Comparison of ENCODE assay signal across 8 cellular contexts in the genomic region with DNA sequence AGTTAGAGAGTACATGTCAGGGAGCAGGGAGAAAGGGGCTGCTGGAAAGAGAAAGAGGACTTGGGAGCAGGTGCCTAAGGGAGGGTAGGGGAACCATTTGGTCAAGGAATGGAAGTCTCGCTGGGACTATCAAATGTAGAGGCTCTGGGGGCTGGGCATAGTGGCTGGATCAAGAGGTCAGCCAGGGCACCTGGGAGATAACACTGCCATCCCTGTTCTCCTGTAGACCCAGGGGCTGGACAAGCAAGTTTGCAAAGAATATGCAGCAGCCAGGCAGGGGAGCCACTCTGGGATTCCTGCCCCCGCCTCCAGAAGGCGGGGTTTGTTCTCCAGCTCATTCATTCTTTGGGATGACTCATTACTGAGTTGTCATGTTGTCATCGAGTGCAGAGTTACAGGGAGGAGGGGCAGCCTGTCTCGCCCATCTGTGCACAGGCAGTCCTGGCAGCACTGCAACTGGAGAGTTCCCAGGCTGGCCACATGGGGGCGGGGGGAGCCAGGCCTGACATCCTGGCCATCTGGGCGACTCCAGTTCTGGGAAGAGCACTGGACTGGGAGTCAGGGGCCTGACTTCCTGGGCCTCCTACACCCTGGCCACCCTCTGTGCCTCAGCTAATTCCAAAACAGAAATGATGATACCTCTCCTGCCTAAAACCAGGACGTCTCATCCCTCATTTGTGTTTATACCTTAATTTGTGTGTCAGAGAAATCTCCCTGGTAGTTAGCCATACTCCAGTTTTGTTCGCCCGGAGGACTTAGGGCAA. TPM values are rescaled to one million over a fixed set of nuclear protein-coding genes. Genes with fewer than 3 reads are reported as not detected.
DNase-seq lines count a peak whose midpoint lies in the region; ATAC-seq, FAIRE-seq and TF ChIP-seq lines count a peak whose summit lies in the region.

No MANE protein-coding gene starts in this region.

- DNase-seq in GM12892 (ENCODE audit: insufficient read length), result peak; percentile 71
- peak; percentile 97 for DNase-seq in NCI-H146 (lab: John Stamatoyannopoulos, UW)
- DNase-seq in SW480 (ENCODE audit: low spot score), result peak; percentile 95
- peak; percentile 63 for DNase-seq in activated naive CD8-positive, alpha-beta T cell treated with anti-CD3 and anti-CD28 coated beads, Interleukin-2, amount 50 U/mL, for 16 hours (ENCODE audit: low read depth, low spot score)
- DNase-seq in cardiac muscle cell (ENCODE audit: low read depth in 1 of 2, low spot score in 1 of 2), result peak; percentile 89 to 97
- peak; percentile 93 to 96 for DNase-seq in psoas muscle

- H3K36me3 ChIP-seq in cardiac muscle cell, result no peaks in the 10 kb centered on the region
- H3K36me3 ChIP-seq in psoas muscle (ENCODE audit: insufficient read depth in 1 of 2, low read depth in 1 of 2), result no peaks in the 10 kb centered on the region

- no peaks in the 10 kb centered on the region for H3K9me3 ChIP-seq in cardiac muscle cell (ENCODE audit: low read depth)
- H3K9me3 ChIP-seq in psoas muscle, result no peaks in the 10 kb centered on the region

- TF ChIP-seq CTCF in cardiac muscle cell (IDR thresholded peaks at IDR 0.05; ENCODE audit: low read depth, low read length), result peak; percentile 97
- TF ChIP-seq CTCF in psoas muscle (IDR thresholded peaks at IDR 0.05), result peak; percentile 96

- no peak for TF ChIP-seq POLR2A in GM12892 (IDR thresholded peaks at IDR 0.05; ENCODE audit: low read depth, low read length)

- WGBS in psoas muscle, 3 donors, result 13 to 22% (median 14%) methylated on average over 10 of the region's 10 CpGs

- no peaks in the 10 kb centered on the region for H3K27me3 ChIP-seq in cardiac muscle cell
- no peaks in the 10 kb centered on the region for H3K27me3 ChIP-seq in psoas muscle (ENCODE audit: insufficient read depth in 3 of 3, low read length in 2 of 3)

- H3K27ac ChIP-seq in cardiac muscle cell (no peak overlapping the region), psoas muscle (peak overlapping the region; percentile 46)

- FAIRE-seq in GM12892 (lab: Jason Lieb, UNC), result peak; percentile 88

- no peaks in the 10 kb centered on the region for H3K4me1 ChIP-seq in cardiac muscle cell (ENCODE audit: low read depth)
- peaks cover 24% of the 10 kb centered on the region for H3K4me1 ChIP-seq in psoas muscle

- intact Hi-C loops in psoas muscle (cut with DNase I), result loop anchor here in 1 of 2 donors (5.0 kb wide), 1 partner anchor 221 kb away; no protein-coding TSS in a partner anchor

- H3K4me3 ChIP-seq in cardiac muscle cell, result no peak overlapping the region
- no peak overlapping the region for H3K4me3 ChIP-seq in psoas muscle

- ATAC-seq in HG02884 (IDR thresholded peaks at IDR 0.05; ENCODE audit: unreplicated experiment) (peak; percentile 75), psoas muscle (peak; percentile 89 to 96 (median 93)), GM19328 (IDR thresholded peaks at IDR 0.05; ENCODE audit: unreplicated experiment) (no peak)

RNA-seq across cellular contexts. Expression of gene ZFAND3, which starts 28.2 kb away (rescaled TPM):
- polyA plus RNA-seq in GM12892 (2012; ENCODE audit: missing spikeins), result 44.3 TPM
- total RNA-seq in cardiac muscle cell, result 43.9 and 49.9 TPM in 2 replicates
- polyA plus RNA-seq in cardiac muscle cell, result 68.0 and 102 TPM in 2 replicates
- total RNA-seq in psoas muscle, result 100 to 1,000 TPM; 141 to 166 (median 157) TPM
- polyA plus RNA-seq in psoas muscle, result 10 to 100 TPM; 48.5 to 74.1 (median 58.8) TPM
